11 cellular contexts compared by ENCODE assay signal in genomic region chr20:4821590-4821989, GRCh38. TPM values are rescaled to one million over a fixed set of nuclear protein-coding genes. Genes with fewer than 3 reads are reported as not detected.
DNase-seq lines count a peak whose midpoint lies in the region; ATAC-seq and TF ChIP-seq lines count a peak whose summit lies in the region.
"Had no signal": no experiment of that assay in that cellular context is flagged by ENCODE, and none has a peak within 500 bp of the region (broad histone marks: within the 10 kb centered on the region; RNA-seq: fewer than 3 reads in every experiment).

No MANE protein-coding gene starts in this region.

- H3K27ac Mint-ChIP-seq in CD4-positive, CD25-positive, alpha-beta regulatory T cell, result peak overlapping the region in 2 of 3 donors; percentile 82 to 93
- H3K27ac Mint-ChIP-seq in neural crest cell (ENCODE audit: unreplicated experiment), result no peak overlapping the region

- no peaks in the 10 kb centered on the region for H3K27me3 Mint-ChIP-seq in CD4-positive, CD25-positive, alpha-beta regulatory T cell
- no peaks in the 10 kb centered on the region for H3K27me3 Mint-ChIP-seq in neural crest cell (ENCODE audit: low read depth)

- H3K27me3 ChIP-seq in CD4-positive, CD25-positive, alpha-beta regulatory T cell (ENCODE audit: control insufficient read depth, insufficient read depth, low read length), result no peaks in the 10 kb centered on the region
- no peaks in the 10 kb centered on the region for H3K27me3 ChIP-seq in Loucy (ENCODE audit: insufficient read depth, low read length, poor library complexity, severe bottlenecking)
- H3K27me3 ChIP-seq in effector memory CD4-positive, alpha-beta T cell (replicated peaks; ENCODE audit: control insufficient read depth, insufficient read depth, low read length, poor library complexity, severe bottlenecking), result no peaks in the 10 kb centered on the region

- H3F3A ChIP-seq in Loucy (ENCODE audit: low read depth), result no peaks in the 10 kb centered on the region

- H3K79me2 ChIP-seq in Loucy (ENCODE audit: insufficient read depth, low read length), result peaks cover 55% of the 10 kb centered on the region

- H4K20me1 ChIP-seq in Loucy (ENCODE audit: insufficient read depth, low read length, poor library complexity, severe bottlenecking), result peaks cover 14% of the 10 kb centered on the region

- H3K36me3 ChIP-seq in CD4-positive, CD25-positive, alpha-beta regulatory T cell (ENCODE audit: control insufficient read depth, insufficient read depth, low read length), result peaks cover 8% of the 10 kb centered on the region
- no peaks in the 10 kb centered on the region; the same call in 1 of the 2 replicates for H3K36me3 ChIP-seq in Loucy (ENCODE audit: insufficient read depth, low read length)
- H3K36me3 ChIP-seq in effector memory CD4-positive, alpha-beta T cell (ENCODE audit: control insufficient read depth, insufficient read depth, low read length), result no peaks in the 10 kb centered on the region
- H3K36me3 ChIP-seq: prostate gland had no signal

- peaks cover 19% of the 10 kb centered on the region for H3K4me1 ChIP-seq in CD4-positive, CD25-positive, alpha-beta regulatory T cell (ENCODE audit: control insufficient read depth, insufficient read depth, low read length, poor library complexity, severe bottlenecking)
- H3K4me1 ChIP-seq in Loucy (ENCODE audit: insufficient read depth, low read length, poor library complexity, severe bottlenecking), result peaks cover 27% of the 10 kb centered on the region
- peaks cover 21% of the 10 kb centered on the region for H3K4me1 ChIP-seq in effector memory CD4-positive, alpha-beta T cell (ENCODE audit: control insufficient read depth, insufficient read depth, low read length, poor library complexity, severe bottlenecking)

- H3K9me2 ChIP-seq in Loucy (replicated peaks; ENCODE audit: low read depth, low read length), result no peaks in the 10 kb centered on the region

- peak overlapping the region; percentile 85 for H3K9ac ChIP-seq in Loucy (ENCODE audit: low read depth, low read length, poor library complexity, severe bottlenecking)

- H3K4me1 Mint-ChIP-seq in CD4-positive, CD25-positive, alpha-beta regulatory T cell, result peaks cover 10 to 42% (median 31%) of the 10 kb centered on the region in 4 donors
- H3K4me1 Mint-ChIP-seq in neural crest cell, result peaks cover 30% of the 10 kb centered on the region

- H3K4me2 ChIP-seq in Loucy (ENCODE audit: low read depth, low read length, poor library complexity, severe bottlenecking), result peak overlapping the region; percentile 68

- no peak for ATAC-seq in CD4-positive, CD25-positive, alpha-beta regulatory T cell (ENCODE audit: low read depth in 2 of 2)
- ATAC-seq in GM19397 (IDR thresholded peaks at IDR 0.05; ENCODE audit: unreplicated experiment), result no peak

- no peak overlapping the region for H2AFZ ChIP-seq in Loucy (ENCODE audit: low read length)

- no peaks in the 10 kb centered on the region for H3K9me3 ChIP-seq in CD4-positive, CD25-positive, alpha-beta regulatory T cell (ENCODE audit: control insufficient read depth in 2 of 2, low read length in 2 of 2)
- no peaks in the 10 kb centered on the region for H3K9me3 ChIP-seq in Loucy (ENCODE audit: insufficient read depth, low read depth, low read length)
- H3K9me3 ChIP-seq in effector memory CD4-positive, alpha-beta T cell (ENCODE audit: control insufficient read depth, low read length), result no peaks in the 10 kb centered on the region
- H3K9me3 ChIP-seq: prostate gland had no signal

- peak overlapping the region; percentile 60 for H3K27ac ChIP-seq in CD4-positive, CD25-positive, alpha-beta regulatory T cell (ENCODE audit: insufficient read depth, low read length, poor library complexity, severe bottlenecking)
- peak overlapping the region; percentile 77 for H3K27ac ChIP-seq in effector memory CD4-positive, alpha-beta T cell (ENCODE audit: insufficient read depth, low read length, poor library complexity, severe bottlenecking)

- no peak for DNase-seq in CD4-positive, CD25-positive, alpha-beta regulatory T cell
- DNase-seq in effector memory CD4-positive, alpha-beta T cell, result no peak
- no peak for DNase-seq in neural crest cell (ENCODE audit: low read depth, low spot score)
- no peak for DNase-seq in NCI-H1930 (lab: John Stamatoyannopoulos, UW)
- no peak for DNase-seq in central memory CD4-positive, alpha-beta T cell
- no peak for DNase-seq in OCI-M2 (lab: John Stamatoyannopoulos, UW; ENCODE audit: unreplicated experiment)
- DNase-seq: activated CD4-positive, alpha-beta T cell treated with anti-CD3 and anti-CD28 coated beads, Interleukin-2, amount 50 U/mL, for 4 hours; cortex of kidney had no signal

- H3K4me3 Mint-ChIP-seq in CD4-positive, CD25-positive, alpha-beta regulatory T cell, result peak overlapping the region; percentile 85 to 93 (median 90)
- peak overlapping the region; percentile 85 for H3K4me3 Mint-ChIP-seq in neural crest cell

- H3K4me3 ChIP-seq in CD4-positive, CD25-positive, alpha-beta regulatory T cell (ENCODE audit: low read depth, low read length), result peak overlapping the region; percentile 66
- peak overlapping the region; percentile 80 for H3K4me3 ChIP-seq in Loucy (ENCODE audit: low read length, poor library complexity, severe bottlenecking)
- no peak overlapping the region for H3K4me3 ChIP-seq in effector memory CD4-positive, alpha-beta T cell (ENCODE audit: insufficient read depth, low read depth, low read length, poor library complexity, severe bottlenecking)

- H3K9me3 Mint-ChIP-seq in CD4-positive, CD25-positive, alpha-beta regulatory T cell, result no peaks in the 10 kb centered on the region
- no peaks in the 10 kb centered on the region for H3K9me3 Mint-ChIP-seq in neural crest cell

- peaks cover 16% of the 10 kb centered on the region for H3K36me3 Mint-ChIP-seq in CD4-positive, CD25-positive, alpha-beta regulatory T cell
- peaks cover 3% of the 10 kb centered on the region for H3K36me3 Mint-ChIP-seq in neural crest cell (ENCODE audit: low read depth)

- TF ChIP-seq CTCF in Loucy (conservative IDR thresholded peaks at IDR 0.05; ENCODE audit: low read length) (no peak), neural crest cell (conservative IDR thresholded peaks at IDR 0.05) (no peak)

RNA-seq across cellular contexts. Expression of gene RASSF2, which starts 1.8 kb away (rescaled TPM):
- 33.9 TPM for total RNA-seq in CD4-positive, CD25-positive, alpha-beta regulatory T cell
- 10 to 100 TPM; 20.9 to 33.0 (median 29.1) TPM for polyA plus RNA-seq in CD4-positive, CD25-positive, alpha-beta regulatory T cell
- 30.7 and 31.7 TPM in 2 replicates for total RNA-seq in neural crest cell
